Comparison of ENCODE assay signal across 23 cellular contexts in the genomic region with DNA sequence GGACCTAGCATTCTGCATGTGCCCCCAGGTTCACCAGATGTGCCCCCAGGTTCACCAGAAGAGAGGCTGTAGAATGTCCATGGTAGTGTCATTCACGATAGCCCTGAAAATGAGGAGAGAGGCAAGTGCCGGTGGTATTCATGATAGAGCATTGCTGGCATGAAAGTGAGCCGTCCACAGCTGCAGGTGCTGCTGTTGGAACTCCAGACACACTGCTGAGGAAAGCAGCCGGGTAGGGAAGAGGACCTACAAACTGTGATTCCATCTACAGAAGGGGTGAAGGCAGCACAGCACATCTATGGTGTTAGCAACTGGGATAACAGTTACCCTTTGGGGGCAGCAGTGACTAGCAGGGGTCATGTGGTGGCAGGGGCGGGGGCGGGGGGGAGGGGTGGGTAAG.
DNase-seq lines count a peak whose midpoint lies in the region; ATAC-seq and TF ChIP-seq lines count a peak whose summit lies in the region.
"Had no signal": no experiment of that assay in that cellular context is flagged by ENCODE, and none has a peak within 500 bp of the region (broad histone marks: within the 10 kb centered on the region; RNA-seq: fewer than 3 reads in every experiment).

No MANE protein-coding gene starts in this region.

- ATAC-seq in activated CD8-positive, alpha-beta memory T cell treated with anti-CD3 and anti-CD28 coated beads, Interleukin-2, amount 10 ng/mL, durations not matched to agents 7 days and 5 days, result no peak
- ATAC-seq in IMR-90 (ENCODE audit: low read depth), result no peak
- ATAC-seq in activated CD4-positive, CD25-positive, alpha-beta regulatory T cell treated with anti-CD3 and anti-CD28 coated beads, Interleukin-2, amount 50 U/mL, for 24 hours, result no peak

- no peak overlapping the region for H3K4ac ChIP-seq in IMR-90 (ENCODE audit: low read depth, low read length)

- H3K27me3 ChIP-seq in IMR-90 (ENCODE audit: control insufficient read depth, insufficient read depth, low read length), result no peaks in the 10 kb centered on the region
- H3K27me3 ChIP-seq: BLaER1, Peyer's patch, SJSA1 had no signal

- no peak overlapping the region; the same call in 1 of the 2 replicates for H4K91ac ChIP-seq in IMR-90 (ENCODE audit: insufficient read depth, low read depth, low read length)

- no peak overlapping the region for H3K9ac ChIP-seq in IMR-90 (ENCODE audit: low read depth, low read length)
- H3K9ac ChIP-seq: BLaER1 had no signal

- no peaks in the 10 kb centered on the region for H3K4me1 ChIP-seq in IMR-90 (ENCODE audit: control insufficient read depth, insufficient read depth, low read length)
- H3K4me1 ChIP-seq: BLaER1, Peyer's patch had no signal

- in situ Hi-C loops in IMR-90 (cut with MboI; ENCODE audit: low sequenced_read_pairs), result no loop called here

- H4K5ac ChIP-seq in IMR-90 (ENCODE audit: low read depth, low read length), result no peak overlapping the region

- no peak overlapping the region for H3K56ac ChIP-seq in IMR-90 (ENCODE audit: extremely low read depth, insufficient read depth, low read length)

- H2BK120ac ChIP-seq in IMR-90 (ENCODE audit: low read depth, low read length), result no peak overlapping the region

- H2AK5ac ChIP-seq in IMR-90 (ENCODE audit: low read depth, low read length), result no peak overlapping the region

- no peaks in the 10 kb centered on the region for H3K9me3 ChIP-seq in IMR-90 (ENCODE audit: control insufficient read depth, insufficient read depth, low read length)
- H3K9me3 ChIP-seq: BLaER1, Peyer's patch, SJSA1 had no signal

- BruUV-seq in IMR-90 (replicated peaks; lab: Mats Ljungman, UMichigan) (no TSS peak), MCF 10A (replicated peaks; lab: Mats Ljungman, UMichigan) (no TSS peak)

- TF ChIP-seq POLR2A in IMR-90 (IDR thresholded peaks at IDR 0.05; ENCODE audit: low read depth, low read length), result no peak

- H3K4me2 ChIP-seq in IMR-90 (ENCODE audit: low read depth, low read length), result no peak overlapping the region
- H3K4me2 ChIP-seq: BLaER1 had no signal

- no peak for TF ChIP-seq RAD21 in IMR-90 (IDR thresholded peaks at IDR 0.05; ENCODE audit: low read length)

- H2AK9ac ChIP-seq in IMR-90 (replicated peaks; ENCODE audit: low read depth, low read length, poor library complexity), result no peak overlapping the region

- intact Hi-C loops in IMR-90 (cut with micrococcal nuclease) (no loop called here), MCF 10A (cut with micrococcal nuclease) (loop anchor here (1.0 to 2.0 kb wide), 2 partner anchors 103 to 106 kb away; no protein-coding TSS in a partner anchor)

- no peaks in the 10 kb centered on the region for H3K79me1 ChIP-seq in IMR-90 (ENCODE audit: low read depth in 1 of 2, low read length in 2 of 2)

- H2BK5ac ChIP-seq in IMR-90 (ENCODE audit: low read depth, low read length, poor library complexity, severe bottlenecking), result no peak overlapping the region

- H3K27ac ChIP-seq in IMR-90 (ENCODE audit: insufficient read depth, low read length), result no peak overlapping the region
- H3K27ac ChIP-seq: BLaER1, Peyer's patch, SJSA1 had no signal

- H4K20me1 ChIP-seq in IMR-90 (ENCODE audit: insufficient read depth, low read length), result no peaks in the 10 kb centered on the region

- H4K8ac ChIP-seq in IMR-90 (ENCODE audit: low read depth in 2 of 2, low read length in 2 of 2), result no peak overlapping the region

- CTCF ChIA-PET in activated CD8-positive, alpha-beta memory T cell treated with anti-CD3 and anti-CD28 coated beads, Interleukin-2, amount 10 ng/mL, durations not matched to agents 7 days and 5 days (lab: Charles Lee), result no interaction called here
- CTCF ChIA-PET in IMR-90 (lab: Yijun Ruan, JAX) (no interaction called here), MCF 10A (lab: Yijun Ruan, JAX) (interaction anchor here (1.1 kb wide), 1 partner anchor 124 kb away, joined by 3 read pairs; no protein-coding TSS in a partner anchor)

- no peak overlapping the region for H2AFZ ChIP-seq in IMR-90 (replicated peaks; ENCODE audit: low read length, poor library complexity)

- H3K4me3 Mint-ChIP-seq in activated CD8-positive, alpha-beta memory T cell treated with anti-CD3 and anti-CD28 coated beads, Interleukin-2, amount 10 ng/mL, durations not matched to agents 7 days and 5 days, result no peak overlapping the region
- H3K4me3 Mint-ChIP-seq in osteocyte (ENCODE audit: unreplicated experiment) (no peak overlapping the region), MCF 10A (ENCODE audit: unreplicated experiment) (no peak overlapping the region)
- H3K4me3 Mint-ChIP-seq: CD4-positive, CD25-positive, alpha-beta regulatory T cell; H9 had no signal

- no peak overlapping the region for H2BK20ac ChIP-seq in IMR-90 (ENCODE audit: low read depth, low read length)

- no peak overlapping the region for H2BK15ac ChIP-seq in IMR-90 (ENCODE audit: low read depth, low read length)

- no peaks in the 10 kb centered on the region for H3K27me3 Mint-ChIP-seq in activated CD8-positive, alpha-beta memory T cell treated with anti-CD3 and anti-CD28 coated beads, Interleukin-2, amount 10 ng/mL, durations not matched to agents 7 days and 5 days
- H3K27me3 Mint-ChIP-seq in osteocyte (ENCODE audit: unreplicated experiment) (no peaks in the 10 kb centered on the region), MCF 10A (ENCODE audit: insufficient read depth, unreplicated experiment) (no peaks in the 10 kb centered on the region)
- H3K27me3 Mint-ChIP-seq: CD4-positive, CD25-positive, alpha-beta regulatory T cell had no signal

- no peaks in the 10 kb centered on the region for H3K36me3 Mint-ChIP-seq in activated CD8-positive, alpha-beta memory T cell treated with anti-CD3 and anti-CD28 coated beads, Interleukin-2, amount 10 ng/mL, durations not matched to agents 7 days and 5 days
- H3K36me3 Mint-ChIP-seq in osteocyte (ENCODE audit: unreplicated experiment) (peaks cover 3% of the 10 kb centered on the region), MCF 10A (ENCODE audit: insufficient read depth, unreplicated experiment) (peaks cover under 1% of the 10 kb centered on the region)

- 100% methylated on average over 1 of the region's 6 CpGs; no CpG with 5 or more reads in 1 of the 2 experiments for WGBS in IMR-90 (ENCODE audit: extremely low coverage in 2 of 2, insufficient read length in 1 of 2), 2 experiments

- TF ChIP-seq CTCF in IMR-90 (conservative IDR thresholded peaks at IDR 0.05; ENCODE audit: low read depth, low read length), result no peak
- no peak for TF ChIP-seq CTCF in osteocyte (IDR thresholded peaks at IDR 0.05)
- no peak for TF ChIP-seq CTCF in MCF 10A (IDR thresholded peaks at IDR 0.05; ENCODE audit: unreplicated experiment)

- 0 out of 2 replicates have a peak, but pooled peaks cover 3% of the 10 kb centered on the region for H3K9me1 ChIP-seq in IMR-90 (ENCODE audit: insufficient read depth, low read length)

- H3K23ac ChIP-seq in IMR-90 (ENCODE audit: low read depth, low read length), result 0 out of 2 replicates have a peak overlapping the region, but pooled peaks have one; percentile 3

- no peak overlapping the region for H3K27ac Mint-ChIP-seq in activated CD8-positive, alpha-beta memory T cell treated with anti-CD3 and anti-CD28 coated beads, Interleukin-2, amount 10 ng/mL, durations not matched to agents 7 days and 5 days
- H3K27ac Mint-ChIP-seq in osteocyte (ENCODE audit: unreplicated experiment), result no peak overlapping the region
- H3K27ac Mint-ChIP-seq in MCF 10A (ENCODE audit: low read depth, unreplicated experiment), result no peak overlapping the region

- dilution Hi-C loops in IMR-90 (cut with HindIII; ENCODE audit: low sequenced_read_pairs, unreplicated experiment), result no loop called here

- no peak overlapping the region for H3K18ac ChIP-seq in IMR-90 (ENCODE audit: low read depth, low read length)

- no peak overlapping the region for H3K14ac ChIP-seq in IMR-90 (replicated peaks; ENCODE audit: low read depth, low read length)

- H3K36me3 ChIP-seq in IMR-90 (ENCODE audit: control insufficient read depth, insufficient read depth, low read length), result no peaks in the 10 kb centered on the region
- H3K36me3 ChIP-seq: BLaER1, Peyer's patch, SJSA1 had no signal

- no peaks in the 10 kb centered on the region for H3K9me3 Mint-ChIP-seq in activated CD8-positive, alpha-beta memory T cell treated with anti-CD3 and anti-CD28 coated beads, Interleukin-2, amount 10 ng/mL, durations not matched to agents 7 days and 5 days (ENCODE audit: low read depth)
- H3K9me3 Mint-ChIP-seq in osteocyte (ENCODE audit: unreplicated experiment), result no peaks in the 10 kb centered on the region
- H3K9me3 Mint-ChIP-seq in MCF 10A (ENCODE audit: unreplicated experiment), result no peaks in the 10 kb centered on the region
- H3K9me3 Mint-ChIP-seq: H9, HFFc6 had no signal

- H3K4me3 ChIP-seq in IMR-90 (ENCODE audit: insufficient read depth, low read depth, low read length), result no peak overlapping the region
- H3K4me3 ChIP-seq: BLaER1, Peyer's patch, SJSA1 had no signal

- DNase-seq in activated CD8-positive, alpha-beta memory T cell treated with anti-CD3 and anti-CD28 coated beads, Interleukin-2, amount 10 ng/mL, durations not matched to agents 7 days and 5 days, result peak; percentile 27
- no peak for DNase-seq in activated CD8-positive, alpha-beta memory T cell treated with anti-CD3 and anti-CD28 coated beads for 24 hours
- no peak for DNase-seq in IMR-90
- peak; percentile 42 for DNase-seq in ecto neural progenitor cell (ENCODE audit: low spot score)
- peak; percentile 70 for DNase-seq in osteocyte (ENCODE audit: extremely low spot score, unreplicated experiment)
- DNase-seq in cerebellar cortex (ENCODE audit: low spot score), result no peak
- no peak for DNase-seq in MCF 10A (ENCODE audit: unreplicated experiment)
- DNase-seq: CD4-positive, CD25-positive, alpha-beta regulatory T cell; DMS153; DND-41; H9; HFFc6; KG1; NCI-H1048; NCI-H1417 treated with DMSO at 0.1 percent for 48 hours; NCI-H1930; NCI-H2107; NCI-H446; NCI-H524 treated with DMSO at 0.1 percent for 48 hours; Peyer's patch had no signal

- POLR2A ChIA-PET in IMR-90 (lab: Charles Lee; ENCODE audit: unreplicated experiment) (no interaction called here), MCF 10A (lab: Yijun Ruan, JAX) (interaction anchor here (0.5 to 0.6 kb wide), 2 partner anchors 10 to 76 kb away, joined by 3 read pairs; no protein-coding TSS in a partner anchor)

- no peaks in the 10 kb centered on the region for H3K4me1 Mint-ChIP-seq in activated CD8-positive, alpha-beta memory T cell treated with anti-CD3 and anti-CD28 coated beads, Interleukin-2, amount 10 ng/mL, durations not matched to agents 7 days and 5 days
- H3K4me1 Mint-ChIP-seq in osteocyte (ENCODE audit: unreplicated experiment), result peaks cover 21% of the 10 kb centered on the region
- H3K4me1 Mint-ChIP-seq in MCF 10A (ENCODE audit: insufficient read depth, unreplicated experiment), result peaks cover 23% of the 10 kb centered on the region

TF ChIP-seq in IMR-90, 13 proteins besides CTCF, POLR2A, EP300 and RAD21:
- TF ChIP-seq SMC3 (IDR thresholded peaks at IDR 0.05; ENCODE audit: low read depth, low read length) (no peak), FOS (IDR thresholded peaks at IDR 0.05; ENCODE audit: low read depth, low read length) (no peak)

Comparison
In these comparisons a context has a peak if more than half of its experiments do, and no peak if none do; other contexts are left out.
1. DNase-seq: peak in activated CD8-positive, alpha-beta memory T cell treated with anti-CD3 and anti-CD28 coated beads, Interleukin-2, amount 10 ng/mL, durations not matched to agents 7 days and 5 days (single experiment), ecto neural progenitor cell (single experiment) and osteocyte (single experiment); none in activated CD8-positive, alpha-beta memory T cell treated with anti-CD3 and anti-CD28 coated beads for 24 hours (single experiment), IMR-90 (single experiment), cerebellar cortex (single experiment) and MCF 10A (single experiment).